Comparison of ENCODE assay signal across 17 cellular contexts in the genomic region with DNA sequence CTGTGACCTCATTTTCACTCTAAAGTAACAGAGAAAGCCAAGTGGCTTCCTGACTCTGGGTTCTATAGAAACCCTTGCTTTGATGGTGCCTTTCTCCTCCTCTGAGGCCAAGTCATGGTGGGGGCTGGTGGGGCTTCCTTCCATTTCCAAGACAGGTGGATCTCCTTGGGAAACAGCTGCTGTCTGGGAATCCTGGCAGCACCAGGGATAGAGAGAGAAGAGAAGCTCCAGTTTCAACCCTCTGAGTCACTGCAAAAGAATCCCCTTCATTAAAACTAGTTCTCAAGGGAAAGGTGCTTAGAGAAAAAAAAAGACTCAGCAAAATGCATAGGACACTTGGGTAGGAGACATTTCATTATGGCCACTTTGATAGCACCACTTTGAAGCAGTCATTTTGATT.
DNase-seq lines count a peak whose midpoint lies in the region; TF ChIP-seq lines count a peak whose summit lies in the region.
"Had no signal": no experiment of that assay in that cellular context is flagged by ENCODE, and none has a peak within 500 bp of the region (broad histone marks: within the 10 kb centered on the region; RNA-seq: fewer than 3 reads in every experiment).

No MANE protein-coding gene starts in this region.

- no peaks in the 10 kb centered on the region for H3K36me3 ChIP-seq in SJCRH30

- H4K5ac ChIP-seq in H9 (ENCODE audit: insufficient read length, low read depth, low read length) = no peak overlapping the region

- TF ChIP-seq CTCF in H9 (conservative IDR thresholded peaks at IDR 0.05) = no peak

- H3K4ac ChIP-seq in H9 (ENCODE audit: low read depth, low read length) = no peak overlapping the region

- no peak overlapping the region for H3T11ph ChIP-seq in H9 (ENCODE audit: low read length)

- no peak overlapping the region for H2BK12ac ChIP-seq in H9 (ENCODE audit: insufficient read length, low read depth, low read length)

- H2BK120ac ChIP-seq in H9 (ENCODE audit: low read depth, low read length, poor library complexity, severe bottlenecking) = no peak overlapping the region

- no peaks in the 10 kb centered on the region for H3K23me2 ChIP-seq in H9 (ENCODE audit: insufficient read length, low read depth, low read length, poor library complexity, severe bottlenecking)

- peaks cover 24 to 29% of the 10 kb centered on the region in 2 experiments for H3K4me1 Mint-ChIP-seq in H9
- H3K4me1 Mint-ChIP-seq: memory B cell had no signal

- no peak overlapping the region for H2BK5ac ChIP-seq in H9 (ENCODE audit: insufficient read length, low read length)

- H3K79me2 ChIP-seq in H9 (ENCODE audit: insufficient read depth, low read length) = no peaks in the 10 kb centered on the region

- no peak overlapping the region for H3K56ac ChIP-seq in H9 (ENCODE audit: insufficient read length, low read depth, low read length)

- no peaks in the 10 kb centered on the region for H3K9me3 ChIP-seq in H9 (ENCODE audit: control insufficient read depth, low read depth, low read length)
- H3K9me3 ChIP-seq in SJCRH30 (replicated peaks) = no peaks in the 10 kb centered on the region
- H3K9me3 ChIP-seq: A549, testis had no signal

- no peaks in the 10 kb centered on the region for H3K79me1 ChIP-seq in H9 (ENCODE audit: insufficient read depth, low read depth, low read length, poor library complexity, severe bottlenecking)

- H3K9ac ChIP-seq in H9 (ENCODE audit: extremely low read depth, insufficient read length, low read length) = no peak overlapping the region

- no peak overlapping the region for H3K4me3 ChIP-seq in SJCRH30
- H3K4me3 ChIP-seq: A549, testis had no signal

- no peaks in the 10 kb centered on the region for H3K36me3 Mint-ChIP-seq in H9 (ENCODE audit: insufficient read depth in 1 of 3, low read depth in 3 of 3)
- H3K36me3 Mint-ChIP-seq: memory B cell had no signal

- H2BK15ac ChIP-seq in H9 (ENCODE audit: low read depth, low read length) = no peak overlapping the region

- DNase-seq in A172 (ENCODE audit: low spot score) (peak; percentile 31), H9 (peak; percentile 44), SJCRH30 (peak; percentile 71 to 84), iPS DF 19.7 (ENCODE audit: low read depth, low spot score) (peak; percentile 48), medulla oblongata (ENCODE audit: extremely low spot score) (no peak), epidermal melanocyte (ENCODE audit: insufficient read length, low spot score) (no peak), NCI-H2107 (lab: John Stamatoyannopoulos, UW) (no peak)
- DNase-seq in effector CD4-positive, alpha-beta T cell = no peak
- DNase-seq: activated CD8-positive, alpha-beta memory T cell treated with anti-CD3 and anti-CD28 coated beads, Interleukin-2, amount 50 U/mL, for 4 hours; Calu3; NCI-H1105 treated with DMSO at 0.1 percent for 48 hours; NCI-H510A treated with DMSO at 0.1 percent for 48 hours; T-helper 1 cell; testis had no signal

- no peak overlapping the region for H3K18ac ChIP-seq in H9 (ENCODE audit: insufficient read length, low read depth, low read length)

- no peak overlapping the region for H2AFZ ChIP-seq in H9 (ENCODE audit: low read length)

- H3K27me3 Mint-ChIP-seq in H9 (ENCODE audit: low read depth) = no peaks in the 10 kb centered on the region; the same call in 1 of the 2 replicates
- H3K27me3 Mint-ChIP-seq: memory B cell had no signal

- H2BK20ac ChIP-seq in H9 (ENCODE audit: low read depth, low read length, poor library complexity, severe bottlenecking) = no peak overlapping the region

- no peak overlapping the region for H3K14ac ChIP-seq in H9 (ENCODE audit: insufficient read depth, low read length)

- no peak overlapping the region for H3K23ac ChIP-seq in H9 (ENCODE audit: insufficient read length, low read depth, low read length)

- no peak overlapping the region for H4K8ac ChIP-seq in H9 (replicated peaks; ENCODE audit: insufficient read length, low read depth, low read length)

- H4K91ac ChIP-seq in H9 (ENCODE audit: insufficient read length, low read depth, low read length) = no peak overlapping the region

- H3K4me3 Mint-ChIP-seq in H9 = no peak overlapping the region
- H3K4me3 Mint-ChIP-seq: memory B cell had no signal

- H3K27ac Mint-ChIP-seq in H9 = peak overlapping the region in 1 of 3 experiments; percentile 87; a peak in 3 of 7 replicates
- H3K27ac Mint-ChIP-seq: activated naive CD4-positive, alpha-beta T cell treated with anti-CD3 and anti-CD28 coated beads, Interleukin-2, amount 50 U/mL, for 72 hours; memory B cell had no signal

- no peak overlapping the region for H3K27ac ChIP-seq in H9 (ENCODE audit: insufficient read length, low read depth, low read length)
- H3K27ac ChIP-seq in SJCRH30 = peak overlapping the region; percentile 64
- H3K27ac ChIP-seq: A549, testis had no signal

- H3K4me2 ChIP-seq in H9 (ENCODE audit: insufficient read depth, insufficient read length, low read length) = no peak overlapping the region
- H3K4me2 ChIP-seq: A549 had no signal

- H4K20me1 ChIP-seq in H9 (ENCODE audit: control insufficient read depth, insufficient read depth, insufficient read length) = no peaks in the 10 kb centered on the region

- H3K27me3 ChIP-seq in H9 (ENCODE audit: insufficient read depth, low read length) (no peaks in the 10 kb centered on the region), SJCRH30 (no peaks in the 10 kb centered on the region)
- H3K27me3 ChIP-seq: testis had no signal

- no peak overlapping the region for H2AK5ac ChIP-seq in H9 (ENCODE audit: insufficient read length, low read length)

- peaks cover 5% of the 10 kb centered on the region; the same call in 1 of the 2 replicates for H3K4me1 ChIP-seq in H9 (ENCODE audit: insufficient read depth, low read length)
- H3K4me1 ChIP-seq in SJCRH30 = peaks cover 12% of the 10 kb centered on the region
- H3K4me1 ChIP-seq: A549, testis had no signal

- no peaks in the 10 kb centered on the region for H3K9me3 Mint-ChIP-seq in H9
- H3K9me3 Mint-ChIP-seq: memory B cell had no signal

Comparison
In these comparisons a context has a peak if more than half of its experiments do, and no peak if none do; other contexts are left out.
1. DNase-seq: peak in A172 (single experiment), H9 (single experiment), SJCRH30 (2 of 2) and iPS DF 19.7 (single experiment); none in medulla oblongata (single experiment), epidermal melanocyte (single experiment), NCI-H2107 (single experiment) and effector CD4-positive, alpha-beta T cell (single experiment).